In genomic region chr1:75796376-75797272, GRCh38 we compare ENCODE assay signal across 9 cellular contexts. TPM values are rescaled to one million over a fixed set of nuclear protein-coding genes. Genes with fewer than 3 reads are reported as not detected.
A peak's percentile ranks its signal among the peaks of the same experiment; 100 is the strongest.
DNase-seq lines count a peak whose midpoint lies in the region; ATAC-seq and TF ChIP-seq lines count a peak whose summit lies in the region.
"Had no signal": no experiment of that assay in that cellular context is flagged by ENCODE, and none has a peak within 500 bp of the region (broad histone marks: within the 10 kb centered on the region; RNA-seq: fewer than 3 reads in every experiment).

MSH4 (plus strand) TSS chr1:75796882; CDS start chr1:75796986, 104 bp downstream.

- peaks cover 21% of the 10 kb centered on the region for H3K4me1 Mint-ChIP-seq in activated naive CD8-positive, alpha-beta T cell treated with anti-CD3 and anti-CD28 coated beads, Interleukin-2, amount 50 U/mL, for 24 hours

- H3K36me3 ChIP-seq in parathyroid adenoma (ENCODE audit: control insufficient read depth, insufficient read depth, low read length) (no peaks in the 10 kb centered on the region), ascending aorta (peaks cover 39 to 66% of the 10 kb centered on the region in 2 donors)

- TF ChIP-seq CTCF in parathyroid adenoma (IDR thresholded peaks at IDR 0.05) (no peak), ascending aorta (IDR thresholded peaks at IDR 0.05) (no peak)

- H3K9me3 Mint-ChIP-seq in activated naive CD8-positive, alpha-beta T cell treated with anti-CD3 and anti-CD28 coated beads, Interleukin-2, amount 50 U/mL, for 24 hours, result no peaks in the 10 kb centered on the region

- no peaks in the 10 kb centered on the region for H3K27me3 Mint-ChIP-seq in activated naive CD8-positive, alpha-beta T cell treated with anti-CD3 and anti-CD28 coated beads, Interleukin-2, amount 50 U/mL, for 24 hours

- H3K4me1 ChIP-seq in parathyroid adenoma (no peaks in the 10 kb centered on the region), ascending aorta (no peaks in the 10 kb centered on the region)

- H3K27ac ChIP-seq in parathyroid adenoma, result no peak within 1 kb of the TSS
- no peak within 1 kb of the TSS for H3K27ac ChIP-seq in ascending aorta

- H3K4me3 ChIP-seq in parathyroid adenoma (ENCODE audit: low read depth, low read length) (no peak within 1 kb of the TSS), ascending aorta (no peak within 1 kb of the TSS)

- no peaks in the 10 kb centered on the region for H3K27me3 ChIP-seq in parathyroid adenoma (ENCODE audit: control insufficient read depth, insufficient read depth, low read length)
- no peaks in the 10 kb centered on the region for H3K27me3 ChIP-seq in ascending aorta

- peak within 1 kb of the TSS; percentile 68 for H2AFZ ChIP-seq in parathyroid adenoma

- DNase-seq in NCI-H1436 (lab: John Stamatoyannopoulos, UW) (peak; percentile 2), NCI-H1436 treated with DMSO at 0.1 percent for 48 hours (lab: John Stamatoyannopoulos, UW) (no peak), Kasumi-1 (lab: John Stamatoyannopoulos, UW) (peak; percentile 27 to 55), ecto neural progenitor cell (ENCODE audit: low spot score) (no peak), ascending aorta (ENCODE audit: low spot score in 2 of 2) (no peak)
- DNase-seq in activated naive CD8-positive, alpha-beta T cell treated with anti-CD3 and anti-CD28 coated beads, Interleukin-2, amount 50 U/mL, for 24 hours, result peak; percentile 55
- DNase-seq: effector memory CD4-positive, alpha-beta T cell had no signal

- no peak within 1 kb of the TSS for H3K4me2 ChIP-seq in parathyroid adenoma (ENCODE audit: low read length)

- H3K36me3 Mint-ChIP-seq in activated naive CD8-positive, alpha-beta T cell treated with anti-CD3 and anti-CD28 coated beads, Interleukin-2, amount 50 U/mL, for 24 hours (ENCODE audit: low read depth), result peaks cover 55% of the 10 kb centered on the region

- peak; percentile 47 for ATAC-seq in activated naive CD8-positive, alpha-beta T cell treated with anti-CD3 and anti-CD28 coated beads, Interleukin-2, amount 50 U/mL, for 24 hours
- ATAC-seq in GM19035 (IDR thresholded peaks at IDR 0.05; ENCODE audit: unreplicated experiment), result no peak

- H3K9ac ChIP-seq in parathyroid adenoma, result no peak within 1 kb of the TSS

- peak within 1 kb of the TSS; percentile 18 for H3K4me3 Mint-ChIP-seq in activated naive CD8-positive, alpha-beta T cell treated with anti-CD3 and anti-CD28 coated beads, Interleukin-2, amount 50 U/mL, for 24 hours

- intact Hi-C loops in ascending aorta (cut with DNase I), result no loop called here

- no peaks in the 10 kb centered on the region for H3K9me3 ChIP-seq in parathyroid adenoma (ENCODE audit: control insufficient read depth, low read length)
- no peaks in the 10 kb centered on the region for H3K9me3 ChIP-seq in ascending aorta

- peak within 1 kb of the TSS; percentile 82 for H3K27ac Mint-ChIP-seq in activated naive CD8-positive, alpha-beta T cell treated with anti-CD3 and anti-CD28 coated beads, Interleukin-2, amount 50 U/mL, for 24 hours

- no peaks in the 10 kb centered on the region for H3K79me2 ChIP-seq in parathyroid adenoma

RNA-seq across cellular contexts. Expression of gene MSH4, which starts in this region (rescaled TPM):
- not detected for total RNA-seq in ascending aorta

Comparison
In these comparisons a context has a peak if more than half of its experiments do, and no peak if none do; other contexts are left out.
1. DNase-seq: peak in NCI-H1436 (single experiment), Kasumi-1 (2 of 2) and activated naive CD8-positive, alpha-beta T cell treated with anti-CD3 and anti-CD28 coated beads, Interleukin-2, amount 50 U/mL, for 24 hours (single experiment); none in NCI-H1436 treated with DMSO at 0.1 percent for 48 hours (single experiment), ecto neural progenitor cell (single experiment) and ascending aorta (0 of 2).